In the genomic region with DNA sequence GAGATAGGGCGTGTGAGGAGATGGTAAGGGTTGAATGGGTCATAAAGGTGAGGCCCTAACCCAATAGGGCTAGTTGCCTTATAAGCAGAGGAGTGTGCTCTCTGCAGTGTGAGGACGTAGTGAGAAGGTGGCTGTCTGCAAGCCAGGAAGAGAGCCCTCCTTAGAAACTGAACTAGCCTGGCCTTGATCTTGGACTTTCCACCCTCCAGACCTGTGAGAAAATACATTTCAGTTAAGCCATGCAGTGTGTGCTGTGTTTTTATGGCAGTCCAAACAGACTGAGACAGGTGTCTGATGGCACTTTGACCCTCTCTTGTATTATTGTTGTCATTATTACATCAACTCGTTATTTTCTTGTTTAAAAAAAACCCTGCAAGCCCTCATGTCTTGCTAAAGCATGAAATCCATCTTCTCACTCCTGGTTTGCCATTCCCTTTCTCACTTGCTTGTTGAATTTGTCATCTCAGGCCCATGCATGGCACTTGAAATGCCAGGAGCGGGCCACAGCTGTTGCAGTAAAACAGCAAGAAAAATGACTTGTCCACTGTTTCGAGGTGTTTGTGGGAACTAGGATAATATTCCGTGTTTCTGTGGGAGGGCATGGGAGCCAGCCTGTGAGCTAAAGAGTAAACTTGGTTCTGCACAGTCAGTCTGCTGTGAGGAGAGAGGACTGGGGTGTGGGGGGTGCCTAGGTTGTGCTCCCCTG, we compare ENCODE assay signal across 8 cellular contexts.
DNase-seq lines count a peak whose midpoint lies in the region; ATAC-seq and TF ChIP-seq lines count a peak whose summit lies in the region.
"Had no signal": no experiment of that assay in that cellular context is flagged by ENCODE, and none has a peak within 500 bp of the region (broad histone marks: within the 10 kb centered on the region; RNA-seq: fewer than 3 reads in every experiment).

No MANE protein-coding gene starts in this region.

- ATAC-seq in left ventricle myocardium superior (no peak), lower lobe of right lung (no peak), GM19455 (IDR thresholded peaks at IDR 0.05; ENCODE audit: unreplicated experiment) (no peak)

- H3K27me3 ChIP-seq in right atrium auricular region (no peaks in the 10 kb centered on the region), SJCRH30 (no peaks in the 10 kb centered on the region), lower lobe of right lung (ENCODE audit: low read depth) (no peaks in the 10 kb centered on the region), vagina (no peaks in the 10 kb centered on the region)

- H3K36me3 ChIP-seq in right atrium auricular region: no peaks in the 10 kb centered on the region
- H3K36me3 ChIP-seq in SJCRH30: no peaks in the 10 kb centered on the region
- H3K36me3 ChIP-seq in lower lobe of right lung: peaks cover 8% of the 10 kb centered on the region
- peaks cover 0 to 2% of the 10 kb centered on the region in 2 donors for H3K36me3 ChIP-seq in vagina

- H3K27ac ChIP-seq in right atrium auricular region (no peak overlapping the region), SJCRH30 (peak overlapping the region; percentile 42), lower lobe of right lung (no peak overlapping the region), vagina (peak overlapping the region; percentile 26)

- H3K9me3 ChIP-seq in right atrium auricular region: peaks cover 0 to 2% of the 10 kb centered on the region in 2 donors
- no peaks in the 10 kb centered on the region for H3K9me3 ChIP-seq in SJCRH30 (replicated peaks)
- no peaks in the 10 kb centered on the region for H3K9me3 ChIP-seq in lower lobe of right lung
- H3K9me3 ChIP-seq in vagina: no peaks in the 10 kb centered on the region

- TF ChIP-seq CTCF in right atrium auricular region (IDR thresholded peaks at IDR 0.05) (no peak), lower lobe of right lung (IDR thresholded peaks at IDR 0.05) (no peak), vagina (IDR thresholded peaks at IDR 0.05) (no peak)

- intact Hi-C loops in left ventricle myocardium superior (cut with micrococcal nuclease) (no loop called here), lower lobe of right lung (cut with DNase I) (no loop called here), vagina (cut with DNase I) (loop anchor here (2.0 kb wide), 1 partner anchor 202 kb away; no protein-coding TSS in a partner anchor)

- H3K4me1 ChIP-seq in right atrium auricular region: peaks cover 0 to 9% of the 10 kb centered on the region in 2 donors
- H3K4me1 ChIP-seq in SJCRH30: peaks cover 18% of the 10 kb centered on the region
- peaks cover 8% of the 10 kb centered on the region for H3K4me1 ChIP-seq in lower lobe of right lung
- H3K4me1 ChIP-seq in vagina: peaks cover 15% of the 10 kb centered on the region

- no peak for TF ChIP-seq POLR2A in vagina (IDR thresholded peaks at IDR 0.05)

- DNase-seq in left ventricle myocardium superior: peak; percentile 0
- no peak for DNase-seq in right atrium auricular region (ENCODE audit: low spot score)
- DNase-seq in SJCRH30: peak; percentile 75 to 85
- peak; percentile 6 for DNase-seq in lower lobe of right lung
- DNase-seq in vagina (ENCODE audit: extremely low spot score in 2 of 2): no peak
- no peak for DNase-seq in GF-D8 (lab: John Stamatoyannopoulos, UW)
- DNase-seq: NCI-H187 had no signal

- H3K4me3 ChIP-seq in right atrium auricular region (no peak overlapping the region), SJCRH30 (no peak overlapping the region), lower lobe of right lung (no peak overlapping the region), vagina (no peak overlapping the region)

Comparison
In these comparisons a context has a peak if more than half of its experiments do, and no peak if none do; other contexts are left out.
1. DNase-seq: peak in left ventricle myocardium superior (single experiment), SJCRH30 (2 of 2) and lower lobe of right lung (single experiment); none in right atrium auricular region (single experiment), vagina (0 of 2) and GF-D8 (single experiment).
2. H3K27ac ChIP-seq: peak in SJCRH30 (single experiment) and vagina (single experiment); none in right atrium auricular region (0 of 2) and lower lobe of right lung (single experiment).